In the genomic region with DNA sequence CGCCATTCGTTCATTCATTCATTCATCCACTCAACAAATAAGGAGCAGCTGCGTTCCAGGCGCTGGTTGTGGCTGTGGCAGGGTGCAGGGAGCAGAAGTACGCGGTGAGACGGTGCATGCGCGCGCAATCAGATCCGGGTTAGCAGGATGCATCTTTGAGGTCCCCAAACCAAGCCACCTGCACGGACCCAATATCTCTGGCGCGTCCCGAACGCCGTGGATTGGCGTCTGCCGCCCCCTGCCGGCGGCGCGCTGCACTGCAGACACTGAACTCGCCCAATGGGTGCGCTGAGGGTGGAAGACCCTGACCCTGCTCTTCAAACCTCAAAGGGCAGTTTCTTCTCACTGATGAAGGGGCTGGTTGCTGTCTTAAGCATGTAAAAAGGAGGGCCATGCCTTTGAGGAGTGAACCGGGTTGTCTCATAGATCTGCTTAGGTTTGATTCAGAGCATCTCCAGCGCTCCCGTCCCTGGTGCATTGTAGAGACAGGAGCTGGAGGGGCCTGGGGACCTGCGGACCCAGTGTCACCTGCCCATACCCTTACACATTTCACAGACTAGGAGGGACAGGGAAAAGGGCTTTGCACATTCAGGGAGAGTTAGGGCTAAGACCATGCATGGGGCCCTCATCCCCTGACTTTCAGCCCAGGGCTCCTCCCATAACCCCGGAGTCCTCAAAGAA, we compare ENCODE assay signal across 8 cellular contexts.
DNase-seq lines count a peak whose midpoint lies in the region; ATAC-seq and TF ChIP-seq lines count a peak whose summit lies in the region.

No MANE protein-coding gene starts in this region.

- no peaks in the 10 kb centered on the region for H3K36me3 Mint-ChIP-seq in activated T-cell treated with anti-CD3 and anti-CD28 coated beads, Interleukin-2, amount 50 U/mL, for 24 hours (ENCODE audit: low read depth)
- H3K36me3 Mint-ChIP-seq in neural crest cell (ENCODE audit: low read depth): no peaks in the 10 kb centered on the region

- H3K27me3 ChIP-seq in stomach: peaks cover 0 to 17% (median 0%) of the 10 kb centered on the region in 3 donors

- TF ChIP-seq POLR2A in stomach (IDR thresholded peaks at IDR 0.05): no peak

- no peaks in the 10 kb centered on the region for H3K36me3 ChIP-seq in stomach

- H3K4me1 ChIP-seq in stomach: peaks cover 0 to 4% (median 0%) of the 10 kb centered on the region in 4 donors

- H3K27me3 Mint-ChIP-seq in activated T-cell treated with anti-CD3 and anti-CD28 coated beads, Interleukin-2, amount 50 U/mL, for 24 hours: peaks cover 36% of the 10 kb centered on the region
- H3K27me3 Mint-ChIP-seq in neural crest cell (ENCODE audit: low read depth): peaks cover 24% of the 10 kb centered on the region

- TF ChIP-seq EP300 in stomach (IDR thresholded peaks at IDR 0.05): no peak

- ATAC-seq in HG02798 (IDR thresholded peaks at IDR 0.05; ENCODE audit: poor library complexity, unreplicated experiment) (peak; percentile 68), HG03571 (IDR thresholded peaks at IDR 0.05; ENCODE audit: unreplicated experiment) (no peak)

- TF ChIP-seq CTCF in fibroblast of pulmonary artery (IDR thresholded peaks at IDR 0.05; ENCODE audit: low read length, missing control alignments): peak; percentile 98
- peak; percentile 98 for TF ChIP-seq CTCF in neural crest cell (conservative IDR thresholded peaks at IDR 0.05)
- TF ChIP-seq CTCF in stomach (IDR thresholded peaks at IDR 0.05): peak in 6 of 7 experiments; percentile 32 to 96 (median 84)

- peaks cover 3% of the 10 kb centered on the region for H3K4me1 Mint-ChIP-seq in activated T-cell treated with anti-CD3 and anti-CD28 coated beads, Interleukin-2, amount 50 U/mL, for 24 hours (ENCODE audit: low read depth)
- no peaks in the 10 kb centered on the region for H3K4me1 Mint-ChIP-seq in neural crest cell

- intact Hi-C loops in stomach (cut with DNase I; ENCODE audit: low total_unique reads): loop anchor here (2.0 kb wide), 1 partner anchor 105 kb away; no protein-coding TSS in a partner anchor

- H3K4me3 Mint-ChIP-seq in activated T-cell treated with anti-CD3 and anti-CD28 coated beads, Interleukin-2, amount 50 U/mL, for 24 hours: no peak overlapping the region
- H3K4me3 Mint-ChIP-seq in neural crest cell: no peak overlapping the region

- H3K4me3 ChIP-seq in fibroblast of pulmonary artery (replicated peaks; ENCODE audit: low read depth, low read length) (no peak overlapping the region), stomach (no peak overlapping the region)

- DNase-seq in GDM1 (lab: John Stamatoyannopoulos, UW) (peak; percentile 6), NOMO-1 treated with dmso at 0.1 percent for 144 hours (lab: John Stamatoyannopoulos, UW; ENCODE audit: unreplicated experiment) (peak; percentile 0), fibroblast of pulmonary artery (ENCODE audit: low read depth) (peak; percentile 35), neural crest cell (ENCODE audit: low read depth, low spot score) (peak; percentile 80), stomach (peak; percentile 55)
- DNase-seq in activated T-cell treated with anti-CD3 and anti-CD28 coated beads, Interleukin-2, amount 50 U/mL, for 24 hours: peak; percentile 86

- WGBS in stomach, 5 donors: 24 to 39% (median 26%) methylated on average over 17 to 30 of the region's 30 CpGs

- H3K9me3 Mint-ChIP-seq in activated T-cell treated with anti-CD3 and anti-CD28 coated beads, Interleukin-2, amount 50 U/mL, for 24 hours: peaks cover 4% of the 10 kb centered on the region
- H3K9me3 Mint-ChIP-seq in neural crest cell: no peaks in the 10 kb centered on the region

- H3K9me3 ChIP-seq in stomach: no peaks in the 10 kb centered on the region

- H3K27ac ChIP-seq in stomach: no peak overlapping the region

- H3K27ac Mint-ChIP-seq in activated T-cell treated with anti-CD3 and anti-CD28 coated beads, Interleukin-2, amount 50 U/mL, for 24 hours: no peak overlapping the region
- H3K27ac Mint-ChIP-seq in neural crest cell (ENCODE audit: unreplicated experiment): no peak overlapping the region

Comparison
In these comparisons a context has a peak if more than half of its experiments do, and no peak if none do; other contexts are left out.
1. DNase-seq: peak in every context shown above with its lines; median percentile 86 in activated T-cell treated with anti-CD3 and anti-CD28 coated beads, Interleukin-2, amount 50 U/mL, for 24 hours; 80 in neural crest cell; 55 in stomach; 35 in fibroblast of pulmonary artery; 6 in GDM1; 0 in NOMO-1 treated with dmso at 0.1 percent for 144 hours.